ENCODE assay signal across 27 cellular contexts in the genomic region with DNA sequence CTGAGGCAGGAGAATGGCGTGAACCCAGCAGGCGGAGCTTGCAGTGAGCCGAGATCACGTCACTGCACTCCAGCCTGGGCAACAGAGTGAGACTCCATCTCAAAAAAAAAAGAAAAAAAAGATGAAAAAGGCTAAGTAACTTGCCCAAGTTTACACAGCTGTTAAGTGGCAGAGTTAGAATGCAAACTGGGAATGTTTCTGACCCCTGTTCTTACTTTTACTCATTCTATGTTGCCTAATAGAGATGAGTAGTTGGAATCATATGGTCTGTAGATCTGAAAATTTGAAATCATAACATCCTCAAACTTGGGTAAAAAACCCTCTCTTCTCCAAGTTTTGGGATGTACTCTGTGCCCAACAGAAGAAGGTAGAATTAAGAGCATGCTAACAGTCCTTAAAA.
"Had no signal": no experiment of that assay in that cellular context is flagged by ENCODE, and none has a peak within 500 bp of the region (broad histone marks: within the 10 kb centered on the region; RNA-seq: fewer than 3 reads in every experiment).

No MANE protein-coding gene starts in this region.

- ATAC-seq: activated CD8-positive, alpha-beta T cell treated with anti-CD3 and anti-CD28 coated beads, Interleukin-2, amount 10 ng/mL, durations not matched to agents 7 days and 5 days; Panc1; Right ventricle myocardium inferior; WTC11 had no signal

- H3K27ac ChIP-seq: brain microvascular endothelial cell, KMS-11, SK-N-MC had no signal

- H3K4me3 ChIP-seq: MG63, SK-N-MC had no signal

- H3K4me2 ChIP-seq: KMS-11 had no signal

- H3K27me3 ChIP-seq: brain microvascular endothelial cell, MG63 had no signal

- H3K9ac ChIP-seq: KMS-11 had no signal

- H3K36me3 ChIP-seq: brain microvascular endothelial cell, MG63 had no signal

- DNase-seq: activated CD4-positive, alpha-beta T cell treated with anti-CD3 and anti-CD28 coated beads for 48 hours; activated CD4-positive, alpha-beta T cell treated with anti-CD3 and anti-CD28 coated beads, Interleukin-2, amount 50 U/mL, for 4 hours; activated CD4-positive, CD25-positive, alpha-beta regulatory T cell treated with anti-CD3 and anti-CD28 coated beads, Interleukin-2, amount 50 U/mL, for 72 hours; activated CD8-positive, alpha-beta memory T cell treated with anti-CD3 and anti-CD28 coated beads, Interleukin-2, amount 50 U/mL, for 48 hours; activated CD8-positive, alpha-beta T cell treated with anti-CD3 and anti-CD28 coated beads, Interleukin-2, amount 10 ng/mL, durations not matched to agents 7 days and 5 days; activated effector memory CD4-positive, alpha-beta T cell treated with Interleukin-2 at 50 U/mL for 16 hours; activated naive CD4-positive, alpha-beta T cell; activated T-cell treated with anti-CD3 and anti-CD28 coated beads, Interleukin-2, amount 50 U/mL, for 1 hour; amygdala; brain microvascular endothelial cell; MG63; MV-4-11; NCI-H1092 treated with DMSO at 0.1 percent for 48 hours; NCI-H1417 treated with DMSO at 0.1 percent for 48 hours; NCI-H1694; NCI-H2029; NCI-H345; NCI-H510A treated with DMSO at 0.1 percent for 48 hours; NCI-H69; NK-92 treated with Interleukin-12 subunit alpha and Interleukin-12 subunit beta, amount 100 ng/mL, for 24 hours; OCI-M1; RPMI8226 had no signal
